ENCODE assay signal across 27 cellular contexts in genomic region chr5:105218018-105218417, GRCh38.
"Had no signal": no experiment of that assay in that cellular context is flagged by ENCODE, and none has a peak within 500 bp of the region (broad histone marks: within the 10 kb centered on the region; RNA-seq: fewer than 3 reads in every experiment).

No MANE protein-coding gene starts in this region.

- ATAC-seq: activated CD8-positive, alpha-beta memory T cell treated with anti-CD3 and anti-CD28 coated beads, Interleukin-2, amount 10 ng/mL, durations not matched to agents 7 days and 5 days; activated CD8-positive, alpha-beta T cell treated with anti-CD3 and anti-CD28 coated beads, Interleukin-2, amount 10 ng/mL, durations not matched to agents 7 days and 5 days; activated naive CD8-positive, alpha-beta T cell treated with anti-CD3 and anti-CD28 coated beads, Interleukin-2, amount 50 U/mL, for 24 hours; esophagus mucosa; heart left ventricle; left colon; stimulated activated naive B cell treated with anti-CD40 and anti-IgM and Interleukin-4, amounts not matched to agents 10 μg/mL and 1 μg/mL and 100 μg/mL, for 72 hours had no signal

- H3K9me3 ChIP-seq: breast epithelium, right atrium auricular region, thyroid gland, upper lobe of left lung had no signal

- H3K4me3 Mint-ChIP-seq: activated CD8-positive, alpha-beta memory T cell treated with anti-CD3 and anti-CD28 coated beads, Interleukin-2, amount 10 ng/mL, durations not matched to agents 7 days and 5 days; activated CD8-positive, alpha-beta T cell treated with anti-CD3 and anti-CD28 coated beads, Interleukin-2, amount 10 ng/mL, durations not matched to agents 7 days and 5 days; activated naive CD4-positive, alpha-beta T cell treated with anti-CD3 and anti-CD28 coated beads, Interleukin-2, amount 50 U/mL, for 24 hours; activated naive CD8-positive, alpha-beta T cell treated with anti-CD3 and anti-CD28 coated beads, Interleukin-2, amount 50 U/mL, for 24 hours; immature natural killer cell; mesothelial cell of epicardium; naive B cell; neural crest cell; stimulated activated naive B cell treated with anti-CD40 and anti-IgM and Interleukin-4, amounts not matched to agents 10 μg/mL and 1 μg/mL and 100 μg/mL, for 72 hours had no signal

- H3K27me3 ChIP-seq: breast epithelium, heart left ventricle, right atrium auricular region, stomach, thyroid gland, upper lobe of left lung had no signal

- H3K4me3 ChIP-seq: breast epithelium, heart left ventricle, right atrium auricular region, smooth muscle cell, stomach, thyroid gland, upper lobe of left lung had no signal

- H3K36me3 Mint-ChIP-seq: activated CD8-positive, alpha-beta memory T cell treated with anti-CD3 and anti-CD28 coated beads, Interleukin-2, amount 10 ng/mL, durations not matched to agents 7 days and 5 days; activated naive CD4-positive, alpha-beta T cell treated with anti-CD3 and anti-CD28 coated beads, Interleukin-2, amount 50 U/mL, for 24 hours; immature natural killer cell; naive B cell; stimulated activated naive B cell treated with anti-CD40 and anti-IgM and Interleukin-4, amounts not matched to agents 10 μg/mL and 1 μg/mL and 100 μg/mL, for 72 hours had no signal

- H3K36me3 ChIP-seq: breast epithelium, heart left ventricle, right atrium auricular region, stomach, thyroid gland, upper lobe of left lung had no signal

- H3K9me3 Mint-ChIP-seq: mesothelial cell of epicardium had no signal

- H3K27me3 Mint-ChIP-seq: activated CD8-positive, alpha-beta memory T cell treated with anti-CD3 and anti-CD28 coated beads, Interleukin-2, amount 10 ng/mL, durations not matched to agents 7 days and 5 days; activated naive CD4-positive, alpha-beta T cell treated with anti-CD3 and anti-CD28 coated beads, Interleukin-2, amount 50 U/mL, for 24 hours; activated naive CD8-positive, alpha-beta T cell treated with anti-CD3 and anti-CD28 coated beads, Interleukin-2, amount 50 U/mL, for 24 hours; naive B cell; stimulated activated naive B cell treated with anti-CD40 and anti-IgM and Interleukin-4, amounts not matched to agents 10 μg/mL and 1 μg/mL and 100 μg/mL, for 72 hours had no signal

- H3K4me1 ChIP-seq: breast epithelium, heart left ventricle, right atrium auricular region, stomach, thyroid gland, upper lobe of left lung had no signal

- H3K27ac ChIP-seq: breast epithelium, heart left ventricle, right atrium auricular region, stomach, thyroid gland, upper lobe of left lung had no signal

- DNase-seq: activated CD8-positive, alpha-beta memory T cell treated with anti-CD3 and anti-CD28 coated beads, Interleukin-2, amount 10 ng/mL, durations not matched to agents 7 days and 5 days; activated CD8-positive, alpha-beta T cell treated with anti-CD3 and anti-CD28 coated beads, Interleukin-2, amount 10 ng/mL, durations not matched to agents 7 days and 5 days; activated naive CD8-positive, alpha-beta T cell treated with anti-CD3 and anti-CD28 coated beads, Interleukin-2, amount 50 U/mL, for 24 hours; activated T-cell treated with anti-CD3 and anti-CD28 coated beads, Interleukin-2, amount 50 U/mL, for 48 hours; central memory CD4-positive, alpha-beta T cell; foreskin fibroblast; heart left ventricle; hypothalamus; immature natural killer cell; kidney; left colon; mammary epithelial cell; naive B cell; occipital lobe; stimulated activated CD4-positive, alpha-beta T cell treated with anti-CD3 and anti-CD28 coated beads, Interleukin-1b, Interleukin-23, amount 100 ng/mL, for 48 hours; stimulated activated naive B cell treated with anti-CD40 and anti-IgM and Interleukin-4, amounts not matched to agents 10 μg/mL and 1 μg/mL and 100 μg/mL, for 72 hours; stomach; thyroid gland; upper lobe of left lung had no signal

- H3K27ac Mint-ChIP-seq: activated CD8-positive, alpha-beta memory T cell treated with anti-CD3 and anti-CD28 coated beads, Interleukin-2, amount 10 ng/mL, durations not matched to agents 7 days and 5 days; activated CD8-positive, alpha-beta T cell treated with anti-CD3 and anti-CD28 coated beads, Interleukin-2, amount 10 ng/mL, durations not matched to agents 7 days and 5 days; activated naive CD4-positive, alpha-beta T cell treated with anti-CD3 and anti-CD28 coated beads, Interleukin-2, amount 50 U/mL, for 24 hours; activated naive CD8-positive, alpha-beta T cell treated with anti-CD3 and anti-CD28 coated beads, Interleukin-2, amount 50 U/mL, for 24 hours; activated T-helper 2 cell treated with anti-CD3 and anti-CD28 coated beads, Interferon-gamma antibody, Interleukin-2, Interleukin-4, amounts not matched to agents 10 μg/mL and 5 μg/mL and 100 μg/mL, durations not matched to agents 14 hours and 24 hours and 36 hours; immature natural killer cell; naive B cell; stimulated activated naive B cell treated with anti-CD40 and anti-IgM and Interleukin-4, amounts not matched to agents 10 μg/mL and 1 μg/mL and 100 μg/mL, for 72 hours had no signal

- H3K4me1 Mint-ChIP-seq: activated CD8-positive, alpha-beta memory T cell treated with anti-CD3 and anti-CD28 coated beads, Interleukin-2, amount 10 ng/mL, durations not matched to agents 7 days and 5 days; activated naive CD4-positive, alpha-beta T cell treated with anti-CD3 and anti-CD28 coated beads, Interleukin-2, amount 50 U/mL, for 24 hours; activated naive CD8-positive, alpha-beta T cell treated with anti-CD3 and anti-CD28 coated beads, Interleukin-2, amount 50 U/mL, for 24 hours; immature natural killer cell; naive B cell; stimulated activated naive B cell treated with anti-CD40 and anti-IgM and Interleukin-4, amounts not matched to agents 10 μg/mL and 1 μg/mL and 100 μg/mL, for 72 hours had no signal
